14 cellular contexts compared by ENCODE assay signal in genomic region chr21:45830221-45830640, GRCh38.
DNase-seq lines count a peak whose midpoint lies in the region; ATAC-seq and TF ChIP-seq lines count a peak whose summit lies in the region.
"Had no signal": no experiment of that assay in that cellular context is flagged by ENCODE, and none has a peak within 500 bp of the region (broad histone marks: within the 10 kb centered on the region; RNA-seq: fewer than 3 reads in every experiment).

No MANE protein-coding gene starts in this region.

- no peak overlapping the region for H3K27ac Mint-ChIP-seq in CD4-positive, alpha-beta T cell

- no peak overlapping the region for H3K4me3 Mint-ChIP-seq in CD4-positive, alpha-beta T cell
- H3K4me3 Mint-ChIP-seq: nephron progenitor cell had no signal

- H3K9me3 Mint-ChIP-seq in CD4-positive, alpha-beta T cell = no peaks in the 10 kb centered on the region
- H3K9me3 Mint-ChIP-seq: nephron progenitor cell had no signal

- no peaks in the 10 kb centered on the region for H3K36me3 ChIP-seq in HEK293 (ENCODE audit: control insufficient read depth in 2 of 2, insufficient read depth in 1 of 2, low read length in 2 of 2)
- H3K36me3 ChIP-seq in mucosa of descending colon (ENCODE audit: low read depth) = no peaks in the 10 kb centered on the region
- H3K36me3 ChIP-seq: thoracic aorta had no signal

- no peaks in the 10 kb centered on the region for H3K36me3 Mint-ChIP-seq in CD4-positive, alpha-beta T cell (ENCODE audit: low read depth)

- no peak for TF ChIP-seq CTCF in HEK293 (tag by site-specific recombination; IDR thresholded peaks at IDR 0.05)
- TF ChIP-seq CTCF in astrocyte of the spinal cord (IDR thresholded peaks at IDR 0.05; ENCODE audit: low read depth, low read length) = no peak
- TF ChIP-seq CTCF in mucosa of descending colon (IDR thresholded peaks at IDR 0.05) = no peak
- no peak for TF ChIP-seq CTCF in CD4-positive, alpha-beta T cell (IDR thresholded peaks at IDR 0.05)

- CTCF ChIA-PET in HEK293 (lab: Yijun Ruan, JAX) = interaction anchor here (1.2 to 1.4 kb wide), 2 partner anchors 274 to 692 kb away, joined by 3 to 5 read pairs; no protein-coding TSS in a partner anchor
- CTCF ChIA-PET in CD4-positive, alpha-beta T cell (lab: Charles Lee) = no interaction called here

- H3K9me3 ChIP-seq in HEK293 (ENCODE audit: control insufficient read depth, insufficient read depth, low read depth, low read length) (no peaks in the 10 kb centered on the region), mucosa of descending colon (no peaks in the 10 kb centered on the region)
- no peaks in the 10 kb centered on the region for H3K9me3 ChIP-seq in CD4-positive, alpha-beta T cell (ENCODE audit: control insufficient read depth, low read length)
- H3K9me3 ChIP-seq: thoracic aorta had no signal

- DNase-seq in DMS53 (lab: John Stamatoyannopoulos, UW) = peak; percentile 80
- DNase-seq in astrocyte of the spinal cord (ENCODE audit: low read depth, low spot score) = peak; percentile 15
- peak in 2 of 3 donors; percentile 46 to 52 for DNase-seq in mucosa of descending colon
- DNase-seq in CD4-positive, alpha-beta T cell = no peak
- DNase-seq: foreskin keratinocyte, KG1, nephron progenitor cell, SW 1271 had no signal

- POLR2A ChIA-PET in HEK293 (lab: Yijun Ruan, JAX) = no interaction called here
- POLR2A ChIA-PET in CD4-positive, alpha-beta T cell (lab: Charles Lee) = no interaction called here

- intact Hi-C loops in mucosa of descending colon (cut with DNase I, micrococcal nuclease) = no loop called here
- intact Hi-C loops in CD4-positive, alpha-beta T cell (cut with DNase I, micrococcal nuclease) = no loop called here

- H3K4me1 ChIP-seq in HEK293 (ENCODE audit: control insufficient read depth, insufficient read depth, low read length) (no peaks in the 10 kb centered on the region), mucosa of descending colon (ENCODE audit: low read depth) (peaks cover 2% of the 10 kb centered on the region)
- H3K4me1 ChIP-seq: foreskin keratinocyte had no signal

- H3K27me3 Mint-ChIP-seq in CD4-positive, alpha-beta T cell = no peaks in the 10 kb centered on the region

- peaks cover 12% of the 10 kb centered on the region for H3K4me1 Mint-ChIP-seq in CD4-positive, alpha-beta T cell (ENCODE audit: low read depth)

- in situ Hi-C loops in astrocyte of the spinal cord (cut with HindIII; ENCODE audit: low sequenced_read_pairs) = no loop called here

- H3K27ac ChIP-seq in HEK293 (ENCODE audit: extremely low read depth, low read depth, low read length) = no peak overlapping the region
- no peak overlapping the region for H3K27ac ChIP-seq in CD4-positive, alpha-beta T cell (ENCODE audit: low read depth, low read length)
- H3K27ac ChIP-seq: epithelial cell of prostate, foreskin keratinocyte, thoracic aorta had no signal

- ATAC-seq in mucosa of descending colon = peak; percentile 56
- ATAC-seq in CD4-positive, alpha-beta T cell (ENCODE audit: poor library complexity) = no peak
- no peak for ATAC-seq in GM21423 (IDR thresholded peaks at IDR 0.05; ENCODE audit: unreplicated experiment)
- no peak for ATAC-seq in HG03045 (IDR thresholded peaks at IDR 0.05; ENCODE audit: unreplicated experiment)
- ATAC-seq: foreskin keratinocyte had no signal

- no peaks in the 10 kb centered on the region for H3K27me3 ChIP-seq in CD4-positive, alpha-beta T cell (ENCODE audit: control insufficient read depth, insufficient read depth, low read length)

- H3K4me3 ChIP-seq in HEK293 (ENCODE audit: low read depth, low read length) = no peak overlapping the region
- no peak overlapping the region for H3K4me3 ChIP-seq in astrocyte of the spinal cord (ENCODE audit: low read depth, low read length)
- H3K4me3 ChIP-seq in mucosa of descending colon = no peak overlapping the region
- H3K4me3 ChIP-seq: dorsolateral prefrontal cortex, thoracic aorta had no signal

TF ChIP-seq in HEK293, 187 proteins besides CTCF, POLR2A, EP300 and RAD21:
- TF ChIP-seq KLF9 (tag by site-specific recombination; IDR thresholded peaks at IDR 0.05; ENCODE audit: low read depth) = no peak
- no peak for TF ChIP-seq ZNF18 (tag by site-specific recombination; IDR thresholded peaks at IDR 0.05)
- peak; percentile 75 for TF ChIP-seq ZNF341 (tag by site-specific recombination; IDR thresholded peaks at IDR 0.05; ENCODE audit: low read depth)

Comparison
In these comparisons a context has a peak if more than half of its experiments do, and no peak if none do; other contexts are left out.
1. DNase-seq: peak in DMS53 (single experiment), astrocyte of the spinal cord (single experiment) and mucosa of descending colon (2 of 3); none in CD4-positive, alpha-beta T cell (0 of 10).